ENCODE assay signal across 17 cellular contexts in genomic region chr6:70823651-70824050, GRCh38.
"Had no signal": no experiment of that assay in that cellular context is flagged by ENCODE, and none has a peak within 500 bp of the region (broad histone marks: within the 10 kb centered on the region; RNA-seq: fewer than 3 reads in every experiment).

No MANE protein-coding gene starts in this region.

- H3K36me3 Mint-ChIP-seq: WTC11 had no signal

- ATAC-seq: activated CD8-positive, alpha-beta T cell treated with anti-CD3 and anti-CD28 coated beads, Interleukin-2, amount 10 ng/mL, durations not matched to agents 7 days and 5 days; left lobe of liver; mucosa of descending colon; natural killer cell; right cardiac atrium; WTC11 had no signal

- H3K27ac ChIP-seq: breast epithelium, esophagus squamous epithelium, tibial artery, vagina had no signal

- H3K9me3 ChIP-seq: esophagus squamous epithelium, mucosa of descending colon, tibial artery, vagina had no signal

- DNase-seq: activated CD4-positive, alpha-beta T cell treated with anti-CD3 and anti-CD28 coated beads for 48 hours; activated CD8-positive, alpha-beta memory T cell treated with anti-CD3 and anti-CD28 coated beads, Interleukin-2, amount 50 U/mL, for 48 hours; activated CD8-positive, alpha-beta T cell treated with anti-CD3 and anti-CD28 coated beads, Interleukin-2, amount 10 ng/mL, durations not matched to agents 7 days and 5 days; activated naive CD8-positive, alpha-beta T cell treated with anti-CD3 and anti-CD28 coated beads, Interleukin-2, amount 10 ng/mL, durations not matched to agents 7 days and 5 days; anterior cingulate cortex; esophagus squamous epithelium; foreskin fibroblast; mammary epithelial cell; mucosa of descending colon; natural killer cell; right cardiac atrium; small intestine; tibial artery had no signal

- H3K36me3 ChIP-seq: breast epithelium, tibial artery, vagina had no signal

- H3K27me3 Mint-ChIP-seq: activated naive CD8-positive, alpha-beta T cell treated with anti-CD3 and anti-CD28 coated beads, Interleukin-2, amount 10 ng/mL, durations not matched to agents 7 days and 5 days had no signal

- H3K4me1 ChIP-seq: breast epithelium, esophagus squamous epithelium, tibial artery, vagina had no signal

- H3K27me3 ChIP-seq: breast epithelium, esophagus squamous epithelium, tibial artery, vagina had no signal

- H3K4me3 Mint-ChIP-seq: activated CD8-positive, alpha-beta T cell treated with anti-CD3 and anti-CD28 coated beads, Interleukin-2, amount 10 ng/mL, durations not matched to agents 7 days and 5 days; activated naive CD8-positive, alpha-beta T cell treated with anti-CD3 and anti-CD28 coated beads, Interleukin-2, amount 10 ng/mL, durations not matched to agents 7 days and 5 days; natural killer cell; WTC11 had no signal

- H3K4me1 Mint-ChIP-seq: activated naive CD8-positive, alpha-beta T cell treated with anti-CD3 and anti-CD28 coated beads, Interleukin-2, amount 10 ng/mL, durations not matched to agents 7 days and 5 days; WTC11 had no signal

- H3K4me3 ChIP-seq: breast epithelium, esophagus squamous epithelium, mucosa of descending colon, tibial artery, vagina had no signal

- H3K27ac Mint-ChIP-seq: activated CD8-positive, alpha-beta T cell treated with anti-CD3 and anti-CD28 coated beads, Interleukin-2, amount 10 ng/mL, durations not matched to agents 7 days and 5 days; activated naive CD8-positive, alpha-beta T cell treated with anti-CD3 and anti-CD28 coated beads, Interleukin-2, amount 10 ng/mL, durations not matched to agents 7 days and 5 days; natural killer cell; WTC11 had no signal
